14 cellular contexts compared by ENCODE assay signal in the genomic region with DNA sequence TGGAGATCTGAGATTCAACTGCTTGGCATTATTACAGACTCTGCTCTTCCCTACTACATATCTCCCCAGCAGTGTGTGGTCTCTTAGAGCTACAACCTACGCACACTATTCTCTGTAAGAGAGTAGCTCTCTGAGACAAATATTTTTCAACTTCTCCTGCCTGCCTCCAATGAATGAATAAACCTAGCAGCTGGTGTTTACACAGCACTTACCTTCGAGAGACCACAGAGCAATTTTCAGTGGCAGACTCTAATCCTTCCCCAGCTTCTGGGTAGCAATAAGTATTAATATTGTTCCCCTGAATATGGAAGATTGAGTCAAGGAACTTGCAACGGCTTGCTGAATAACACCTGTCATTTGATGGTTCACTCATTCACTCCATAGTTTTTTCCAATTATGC.
"Had no signal": no experiment of that assay in that cellular context is flagged by ENCODE, and none has a peak within 500 bp of the region (broad histone marks: within the 10 kb centered on the region; RNA-seq: fewer than 3 reads in every experiment).

No MANE protein-coding gene starts in this region.

- DNase-seq: activated CD4-positive, alpha-beta T cell treated with anti-CD3 and anti-CD28 coated beads, Interleukin-2, amount 50 U/mL, for 4 hours; activated naive CD4-positive, alpha-beta T cell; activated naive CD8-positive, alpha-beta T cell treated with anti-CD3 and anti-CD28 coated beads, Interleukin-2, amount 10 ng/mL, durations not matched to agents 7 days and 5 days; activated T-cell treated with anti-CD3 and anti-CD28 coated beads for 4 hours; anterior cingulate cortex; brain microvascular endothelial cell; kidney; left ventricle myocardium inferior; naive B cell; stimulated activated CD4-positive, alpha-beta T cell treated with anti-CD3 and anti-CD28 coated beads, Interleukin-12 subunit alpha, Interleukin-12 subunit beta, amount 100 ng/mL, for 4 hours had no signal

- H3K4me3 ChIP-seq: coronary artery, esophagus muscularis mucosa, hepatocyte, left ventricle myocardium inferior, neural progenitor cell had no signal

- H3K36me3 ChIP-seq: brain microvascular endothelial cell, esophagus muscularis mucosa, left ventricle myocardium inferior, neural progenitor cell had no signal

- H3K27ac ChIP-seq: brain microvascular endothelial cell, coronary artery, esophagus muscularis mucosa, hepatocyte, left ventricle myocardium inferior, neural progenitor cell had no signal

- H3K9me3 ChIP-seq: esophagus muscularis mucosa, left ventricle myocardium inferior had no signal

- H3K4me1 ChIP-seq: esophagus muscularis mucosa, left ventricle myocardium inferior, neural progenitor cell had no signal

- H3K27me3 ChIP-seq: brain microvascular endothelial cell, esophagus muscularis mucosa, hepatocyte, neural progenitor cell had no signal
